1 cellular context compared by ENCODE assay signal in the genomic region with DNA sequence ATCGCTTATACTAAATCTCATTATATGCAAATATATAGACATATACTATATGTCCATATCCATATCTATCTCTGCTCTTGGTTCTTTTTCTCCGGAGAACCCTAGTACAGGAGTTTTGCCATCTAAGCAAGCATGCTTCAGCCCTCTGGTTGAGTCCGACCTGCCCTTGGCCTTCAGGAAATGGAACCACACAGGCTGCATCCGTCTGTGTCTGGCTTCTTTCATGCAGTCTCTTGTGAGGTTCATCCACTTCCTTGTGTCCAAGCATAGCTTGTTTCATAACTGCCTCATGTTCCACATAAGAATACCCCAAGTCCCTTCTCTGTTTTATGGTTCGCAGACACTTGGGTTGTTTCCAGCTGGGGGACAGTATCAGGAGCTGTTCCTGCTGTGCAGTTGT.
TF ChIP-seq lines count a peak whose summit lies in the region.

No MANE protein-coding gene starts in this region.

TF ChIP-seq in WTC11, 78 proteins besides CTCF, POLR2A, EP300 and RAD21 (continued from another document):
- no peak for TF ChIP-seq SMAD3 (CRISPR knock-in tag; IDR thresholded peaks at IDR 0.05; ENCODE audit: borderline replicate concordance)
- no peak for TF ChIP-seq NFYB (CRISPR knock-in tag; conservative IDR thresholded peaks at IDR 0.05; ENCODE audit: low read depth)
- no peak for TF ChIP-seq SOX15 (CRISPR knock-in tag; IDR thresholded peaks at IDR 0.05)
- no peak for TF ChIP-seq ZNF263 (CRISPR knock-in tag; IDR thresholded peaks at IDR 0.05; ENCODE audit: low read depth)
- TF ChIP-seq, protein P1, sequence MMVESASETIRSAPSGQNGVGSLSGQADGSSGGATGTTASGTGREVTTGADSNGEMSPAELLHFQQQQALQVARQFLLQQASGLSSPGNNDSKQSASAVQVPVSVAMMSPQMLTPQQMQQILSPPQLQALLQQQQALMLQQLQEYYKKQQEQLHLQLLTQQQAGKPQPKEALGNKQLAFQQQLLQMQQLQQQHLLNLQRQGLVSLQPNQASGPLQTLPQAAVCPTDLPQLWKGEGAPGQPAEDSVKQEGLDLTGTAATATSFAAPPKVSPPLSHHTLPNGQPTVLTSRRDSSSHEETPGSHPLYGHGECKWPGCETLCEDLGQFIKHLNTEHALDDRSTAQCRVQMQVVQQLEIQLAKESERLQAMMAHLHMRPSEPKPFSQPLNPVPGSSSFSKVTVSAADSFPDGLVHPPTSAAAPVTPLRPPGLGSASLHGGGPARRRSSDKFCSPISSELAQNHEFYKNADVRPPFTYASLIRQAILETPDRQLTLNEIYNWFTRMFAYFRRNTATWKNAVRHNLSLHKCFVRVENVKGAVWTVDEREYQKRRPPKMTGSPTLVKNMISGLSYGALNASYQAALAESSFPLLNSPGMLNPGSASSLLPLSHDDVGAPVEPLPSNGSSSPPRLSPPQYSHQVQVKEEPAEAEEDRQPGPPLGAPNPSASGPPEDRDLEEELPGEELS (CRISPR knock-in tag; IDR thresholded peaks at IDR 0.05), result no peak
- TF ChIP-seq MXD4 (CRISPR knock-in tag; IDR thresholded peaks at IDR 0.05; ENCODE audit: borderline replicate concordance), result no peak
- TF ChIP-seq, protein P2, sequence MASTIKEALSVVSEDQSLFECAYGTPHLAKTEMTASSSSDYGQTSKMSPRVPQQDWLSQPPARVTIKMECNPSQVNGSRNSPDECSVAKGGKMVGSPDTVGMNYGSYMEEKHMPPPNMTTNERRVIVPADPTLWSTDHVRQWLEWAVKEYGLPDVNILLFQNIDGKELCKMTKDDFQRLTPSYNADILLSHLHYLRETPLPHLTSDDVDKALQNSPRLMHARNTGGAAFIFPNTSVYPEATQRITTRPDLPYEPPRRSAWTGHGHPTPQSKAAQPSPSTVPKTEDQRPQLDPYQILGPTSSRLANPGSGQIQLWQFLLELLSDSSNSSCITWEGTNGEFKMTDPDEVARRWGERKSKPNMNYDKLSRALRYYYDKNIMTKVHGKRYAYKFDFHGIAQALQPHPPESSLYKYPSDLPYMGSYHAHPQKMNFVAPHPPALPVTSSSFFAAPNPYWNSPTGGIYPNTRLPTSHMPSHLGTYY (CRISPR knock-in tag; IDR thresholded peaks at IDR 0.05), result no peak
- TF ChIP-seq, protein P3, sequence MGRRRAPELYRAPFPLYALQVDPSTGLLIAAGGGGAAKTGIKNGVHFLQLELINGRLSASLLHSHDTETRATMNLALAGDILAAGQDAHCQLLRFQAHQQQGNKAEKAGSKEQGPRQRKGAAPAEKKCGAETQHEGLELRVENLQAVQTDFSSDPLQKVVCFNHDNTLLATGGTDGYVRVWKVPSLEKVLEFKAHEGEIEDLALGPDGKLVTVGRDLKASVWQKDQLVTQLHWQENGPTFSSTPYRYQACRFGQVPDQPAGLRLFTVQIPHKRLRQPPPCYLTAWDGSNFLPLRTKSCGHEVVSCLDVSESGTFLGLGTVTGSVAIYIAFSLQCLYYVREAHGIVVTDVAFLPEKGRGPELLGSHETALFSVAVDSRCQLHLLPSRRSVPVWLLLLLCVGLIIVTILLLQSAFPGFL (CRISPR knock-in tag; IDR thresholded peaks at IDR 0.05; ENCODE audit: borderline replicate concordance), result no peak
- TF ChIP-seq, protein P4, sequence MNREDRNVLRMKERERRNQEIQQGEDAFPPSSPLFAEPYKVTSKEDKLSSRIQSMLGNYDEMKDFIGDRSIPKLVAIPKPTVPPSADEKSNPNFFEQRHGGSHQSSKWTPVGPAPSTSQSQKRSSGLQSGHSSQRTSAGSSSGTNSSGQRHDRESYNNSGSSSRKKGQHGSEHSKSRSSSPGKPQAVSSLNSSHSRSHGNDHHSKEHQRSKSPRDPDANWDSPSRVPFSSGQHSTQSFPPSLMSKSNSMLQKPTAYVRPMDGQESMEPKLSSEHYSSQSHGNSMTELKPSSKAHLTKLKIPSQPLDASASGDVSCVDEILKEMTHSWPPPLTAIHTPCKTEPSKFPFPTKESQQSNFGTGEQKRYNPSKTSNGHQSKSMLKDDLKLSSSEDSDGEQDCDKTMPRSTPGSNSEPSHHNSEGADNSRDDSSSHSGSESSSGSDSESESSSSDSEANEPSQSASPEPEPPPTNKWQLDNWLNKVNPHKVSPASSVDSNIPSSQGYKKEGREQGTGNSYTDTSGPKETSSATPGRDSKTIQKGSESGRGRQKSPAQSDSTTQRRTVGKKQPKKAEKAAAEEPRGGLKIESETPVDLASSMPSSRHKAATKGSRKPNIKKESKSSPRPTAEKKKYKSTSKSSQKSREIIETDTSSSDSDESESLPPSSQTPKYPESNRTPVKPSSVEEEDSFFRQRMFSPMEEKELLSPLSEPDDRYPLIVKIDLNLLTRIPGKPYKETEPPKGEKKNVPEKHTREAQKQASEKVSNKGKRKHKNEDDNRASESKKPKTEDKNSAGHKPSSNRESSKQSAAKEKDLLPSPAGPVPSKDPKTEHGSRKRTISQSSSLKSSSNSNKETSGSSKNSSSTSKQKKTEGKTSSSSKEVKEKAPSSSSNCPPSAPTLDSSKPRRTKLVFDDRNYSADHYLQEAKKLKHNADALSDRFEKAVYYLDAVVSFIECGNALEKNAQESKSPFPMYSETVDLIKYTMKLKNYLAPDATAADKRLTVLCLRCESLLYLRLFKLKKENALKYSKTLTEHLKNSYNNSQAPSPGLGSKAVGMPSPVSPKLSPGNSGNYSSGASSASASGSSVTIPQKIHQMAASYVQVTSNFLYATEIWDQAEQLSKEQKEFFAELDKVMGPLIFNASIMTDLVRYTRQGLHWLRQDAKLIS (CRISPR knock-in tag; IDR thresholded peaks at IDR 0.05; ENCODE audit: borderline replicate concordance), result no peak
